In genomic region chr3:124627501-124627908, GRCh38 we compare ENCODE assay signal across 20 cellular contexts.
DNase-seq lines count a peak whose midpoint lies in the region; ATAC-seq, FAIRE-seq and TF ChIP-seq lines count a peak whose summit lies in the region.
"Had no signal": no experiment of that assay in that cellular context is flagged by ENCODE, and none has a peak within 500 bp of the region (broad histone marks: within the 10 kb centered on the region; RNA-seq: fewer than 3 reads in every experiment).

No MANE protein-coding gene starts in this region.

- no peaks in the 10 kb centered on the region for H4K20me1 ChIP-seq in SK-N-SH (ENCODE audit: insufficient read depth)
- H4K20me1 ChIP-seq in astrocyte (ENCODE audit: insufficient read depth, low read length): no peaks in the 10 kb centered on the region

- peaks cover 2% of the 10 kb centered on the region for H3F3A ChIP-seq in SK-N-SH (replicated peaks; ENCODE audit: insufficient read depth)

- no peaks in the 10 kb centered on the region for H3K9me3 Mint-ChIP-seq in astrocyte (ENCODE audit: unreplicated experiment)
- no peaks in the 10 kb centered on the region for H3K9me3 Mint-ChIP-seq in stimulated activated naive B cell treated with anti-CD40 and anti-IgM and Interleukin-4, amounts not matched to agents 10 μg/mL and 1 μg/mL and 100 μg/mL, for 72 hours
- H3K9me3 Mint-ChIP-seq: activated CD8-positive, alpha-beta T cell treated with anti-CD3 and anti-CD28 coated beads for 36 hours; CD4-positive, alpha-beta T cell; dendritic cell treated with granulocyte-macrophage colony-stimulating factor and Interleukin-4, amounts not matched to agents 40 ng/mL and 50 ng/mL, for 4 days; type B pancreatic cell had no signal

- TF ChIP-seq EP300 in SK-N-SH (IDR thresholded peaks at IDR 0.05; ENCODE audit: borderline replicate concordance in 1 of 2, low read depth in 1 of 2, low read length in 1 of 2): no peak

- DNase-seq in SK-N-SH: no peak
- peak; percentile 80 for DNase-seq in astrocyte (ENCODE audit: low read depth)
- peak; percentile 65 for DNase-seq in iris pigment epithelial cell (ENCODE audit: low read depth)
- no peak for DNase-seq in stimulated activated naive B cell treated with anti-CD40 and anti-IgM and Interleukin-4, amounts not matched to agents 10 μg/mL and 1 μg/mL and 100 μg/mL, for 72 hours
- no peak for DNase-seq in globus pallidus (ENCODE audit: low spot score)
- DNase-seq: activated CD8-positive, alpha-beta T cell treated with anti-CD3 and anti-CD28 coated beads for 36 hours; adrenal gland; CD4-positive, alpha-beta T cell; NCI-H69; PC-3; sigmoid colon had no signal

- TF ChIP-seq CTCF in SK-N-SH (IDR thresholded peaks at IDR 0.05) (no peak), astrocyte (IDR thresholded peaks at IDR 0.05; ENCODE audit: insufficient read depth, low read depth, low read length) (no peak)

- peak; percentile 79 for ATAC-seq in SK-N-SH treated with all-trans-retinoic acid at 6 μM for 48 hours
- ATAC-seq in stimulated activated naive B cell treated with anti-CD40 and anti-IgM and Interleukin-4, amounts not matched to agents 10 μg/mL and 1 μg/mL and 100 μg/mL, for 72 hours (replicated peaks): no peak
- no peak for ATAC-seq in HG02970 (IDR thresholded peaks at IDR 0.05; ENCODE audit: low FRiP score, unreplicated experiment)
- no peak for ATAC-seq in GM19023 (IDR thresholded peaks at IDR 0.05; ENCODE audit: unreplicated experiment)
- ATAC-seq: activated CD8-positive, alpha-beta T cell treated with anti-CD3 and anti-CD28 coated beads for 36 hours; esophagus mucosa; PC-3 had no signal

- no peaks in the 10 kb centered on the region for H3K27me3 ChIP-seq in SK-N-SH (ENCODE audit: insufficient read depth)
- H3K27me3 ChIP-seq in astrocyte (ENCODE audit: insufficient read depth, low read length): peaks cover 3% of the 10 kb centered on the region
- H3K27me3 ChIP-seq: adrenal gland, sigmoid colon had no signal

- H3K9me3 ChIP-seq in SK-N-SH (no peaks in the 10 kb centered on the region), astrocyte (ENCODE audit: insufficient read depth, low read depth, low read length) (no peaks in the 10 kb centered on the region)
- H3K9me3 ChIP-seq: adrenal gland, sigmoid colon had no signal

- H3K36me3 Mint-ChIP-seq in astrocyte (ENCODE audit: low read depth, unreplicated experiment): no peaks in the 10 kb centered on the region
- no peaks in the 10 kb centered on the region for H3K36me3 Mint-ChIP-seq in stimulated activated naive B cell treated with anti-CD40 and anti-IgM and Interleukin-4, amounts not matched to agents 10 μg/mL and 1 μg/mL and 100 μg/mL, for 72 hours

- no peak overlapping the region for H3K4me3 Mint-ChIP-seq in astrocyte (ENCODE audit: unreplicated experiment)
- H3K4me3 Mint-ChIP-seq in stimulated activated naive B cell treated with anti-CD40 and anti-IgM and Interleukin-4, amounts not matched to agents 10 μg/mL and 1 μg/mL and 100 μg/mL, for 72 hours: no peak overlapping the region
- H3K4me3 Mint-ChIP-seq: activated CD8-positive, alpha-beta T cell treated with anti-CD3 and anti-CD28 coated beads for 36 hours; CD4-positive, alpha-beta T cell; dendritic cell treated with granulocyte-macrophage colony-stimulating factor and Interleukin-4, amounts not matched to agents 40 ng/mL and 50 ng/mL, for 4 days; type B pancreatic cell had no signal

- no peak for TF ChIP-seq RAD21 in SK-N-SH (IDR thresholded peaks at IDR 0.05; ENCODE audit: low read length)

- H3K79me2 ChIP-seq in SK-N-SH (ENCODE audit: insufficient read depth) (no peaks in the 10 kb centered on the region), astrocyte (ENCODE audit: insufficient read depth, low read length) (no peaks in the 10 kb centered on the region)

- FAIRE-seq in astrocyte (lab: Jason Lieb, UNC): no peak
- FAIRE-seq: GM12892, H54 had no signal

- H3K9me2 ChIP-seq in SK-N-SH: no peaks in the 10 kb centered on the region

- H3K4me3 ChIP-seq in SK-N-SH (ENCODE audit: low read depth in 2 of 2, low read length in 1 of 2) (no peak overlapping the region), astrocyte (ENCODE audit: insufficient read depth, low read depth, low read length) (no peak overlapping the region)
- H3K4me3 ChIP-seq: adrenal gland, sigmoid colon had no signal

- H3K27ac ChIP-seq in SK-N-SH (ENCODE audit: low read depth in 2 of 2, low read length in 1 of 2) (no peak overlapping the region), astrocyte (ENCODE audit: low read depth, low read length) (no peak overlapping the region)
- H3K27ac ChIP-seq: 22Rv1, adrenal gland, sigmoid colon had no signal

- no peak overlapping the region for H2AFZ ChIP-seq in SK-N-SH (ENCODE audit: low read depth)
- no peak overlapping the region for H2AFZ ChIP-seq in astrocyte (ENCODE audit: low read depth, low read length)

- H3K4me1 ChIP-seq in SK-N-SH (ENCODE audit: control insufficient read depth in 1 of 2, insufficient read depth in 2 of 2, low read depth in 1 of 2, low read length in 1 of 2) (peaks cover 0 to 3% of the 10 kb centered on the region in 2 experiments; a peak in 1 of 4 replicates), astrocyte (ENCODE audit: insufficient read depth, low read length) (peaks cover 3% of the 10 kb centered on the region)
- H3K4me1 ChIP-seq: sigmoid colon had no signal

- POLR2A ChIA-PET in SK-N-SH (lab: Yijun Ruan, JAX): no interaction called here

- no peak overlapping the region for H3K27ac Mint-ChIP-seq in astrocyte (ENCODE audit: unreplicated experiment)
- H3K27ac Mint-ChIP-seq in stimulated activated naive B cell treated with anti-CD40 and anti-IgM and Interleukin-4, amounts not matched to agents 10 μg/mL and 1 μg/mL and 100 μg/mL, for 72 hours: peak overlapping the region; percentile 34
- H3K27ac Mint-ChIP-seq: activated CD8-positive, alpha-beta T cell treated with anti-CD3 and anti-CD28 coated beads for 36 hours; CD4-positive, alpha-beta T cell; dendritic cell treated with granulocyte-macrophage colony-stimulating factor and Interleukin-4, amounts not matched to agents 40 ng/mL and 50 ng/mL, for 4 days; type B pancreatic cell had no signal

- H3K36me3 ChIP-seq in SK-N-SH (replicated peaks in 1 of 2; ENCODE audit: control insufficient read depth in 1 of 2, insufficient read depth in 2 of 2, low read length in 1 of 2): no peaks in the 10 kb centered on the region
- H3K36me3 ChIP-seq in astrocyte (ENCODE audit: insufficient read depth, low read length): no peaks in the 10 kb centered on the region
- H3K36me3 ChIP-seq: adrenal gland, sigmoid colon had no signal

- no peak overlapping the region for H3K4me2 ChIP-seq in SK-N-SH
- H3K4me2 ChIP-seq in astrocyte (ENCODE audit: low read length): peak overlapping the region; percentile 13

- WGBS in SK-N-SH (ENCODE audit: low lambda C conversion rate): 76% methylated on average over 6 of the region's 6 CpGs

- peaks cover 5% of the 10 kb centered on the region for H3K4me1 Mint-ChIP-seq in astrocyte (ENCODE audit: low read depth, unreplicated experiment)
- H3K4me1 Mint-ChIP-seq in stimulated activated naive B cell treated with anti-CD40 and anti-IgM and Interleukin-4, amounts not matched to agents 10 μg/mL and 1 μg/mL and 100 μg/mL, for 72 hours: peaks cover 4 to 37% of the 10 kb centered on the region in 2 donors

- H3K27me3 Mint-ChIP-seq in astrocyte (ENCODE audit: low read depth, unreplicated experiment): no peaks in the 10 kb centered on the region
- H3K27me3 Mint-ChIP-seq in stimulated activated naive B cell treated with anti-CD40 and anti-IgM and Interleukin-4, amounts not matched to agents 10 μg/mL and 1 μg/mL and 100 μg/mL, for 72 hours: peaks cover 0 to 4% of the 10 kb centered on the region in 2 donors
- H3K27me3 Mint-ChIP-seq: CD4-positive, alpha-beta T cell; type B pancreatic cell had no signal

- H3K9ac ChIP-seq in SK-N-SH: no peak overlapping the region
- H3K9ac ChIP-seq in astrocyte (ENCODE audit: low read length): no peak overlapping the region

- CTCF ChIA-PET in SK-N-SH (lab: Yijun Ruan, JAX): interaction anchor here (1.0 kb wide), 1 partner anchor 13 kb away, joined by 3 read pairs; no protein-coding TSS in a partner anchor

TF ChIP-seq in SK-N-SH treated with all-trans-retinoic acid at 6 μM for 48 hours, 23 proteins besides CTCF, POLR2A, EP300 and RAD21 (continues in another document):
- no peak for TF ChIP-seq CSDC2 (CRISPR knock-in tag; IDR thresholded peaks at IDR 0.05)

TF ChIP-seq in SK-N-SH, 30 proteins besides CTCF, POLR2A, EP300 and RAD21 (continues in another document):
- TF ChIP-seq TAF1 (IDR thresholded peaks at IDR 0.05; ENCODE audit: borderline replicate concordance, low read depth, low read length) (no peak), RCOR1 (IDR thresholded peaks at IDR 0.05; ENCODE audit: low read length) (no peak), NRF1 (IDR thresholded peaks at IDR 0.05; ENCODE audit: low read depth, low read length) (no peak)
- TF ChIP-seq, protein P1, sequence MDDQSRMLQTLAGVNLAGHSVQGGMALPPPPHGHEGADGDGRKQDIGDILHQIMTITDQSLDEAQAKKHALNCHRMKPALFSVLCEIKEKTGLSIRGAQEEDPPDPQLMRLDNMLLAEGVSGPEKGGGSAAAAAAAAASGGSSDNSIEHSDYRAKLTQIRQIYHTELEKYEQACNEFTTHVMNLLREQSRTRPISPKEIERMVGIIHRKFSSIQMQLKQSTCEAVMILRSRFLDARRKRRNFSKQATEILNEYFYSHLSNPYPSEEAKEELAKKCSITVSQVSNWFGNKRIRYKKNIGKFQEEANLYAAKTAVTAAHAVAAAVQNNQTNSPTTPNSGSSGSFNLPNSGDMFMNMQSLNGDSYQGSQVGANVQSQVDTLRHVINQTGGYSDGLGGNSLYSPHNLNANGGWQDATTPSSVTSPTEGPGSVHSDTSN (IDR thresholded peaks at IDR 0.05): no peak

Comparison
In these comparisons a context has a peak if more than half of its experiments do, and no peak if none do; other contexts are left out.
1. DNase-seq: peak in astrocyte (single experiment) and iris pigment epithelial cell (single experiment); none in SK-N-SH (single experiment), stimulated activated naive B cell treated with anti-CD40 and anti-IgM and Interleukin-4, amounts not matched to agents 10 μg/mL and 1 μg/mL and 100 μg/mL, for 72 hours (single experiment) and globus pallidus (single experiment).